8 cellular contexts compared by ENCODE assay signal in the genomic region with DNA sequence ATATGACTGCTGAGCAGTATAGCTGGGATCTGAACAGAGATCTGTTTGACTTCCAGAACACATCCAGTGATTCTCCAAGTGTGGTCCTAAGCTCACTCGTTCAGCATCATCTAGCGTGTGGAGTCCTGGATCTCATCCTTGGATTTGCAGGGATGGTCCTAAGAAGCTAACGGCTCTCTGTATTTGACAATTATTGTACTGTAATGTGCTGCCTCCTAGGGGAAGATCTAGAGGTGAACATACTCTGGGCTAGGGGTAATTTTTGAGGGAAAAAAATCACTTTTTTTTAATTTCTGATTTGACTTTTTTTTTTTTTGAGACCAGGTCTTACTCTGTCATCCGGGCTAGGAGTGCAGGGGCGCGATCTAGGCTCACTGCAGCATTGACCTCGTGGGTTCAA. TPM values are rescaled to one million over a fixed set of nuclear protein-coding genes. Genes with fewer than 3 reads are reported as not detected.
DNase-seq lines count a peak whose midpoint lies in the region; ATAC-seq and TF ChIP-seq lines count a peak whose summit lies in the region.

No MANE protein-coding gene starts in this region.

- H3K4me3 ChIP-seq in gastroesophageal sphincter, result no peak overlapping the region

- no peaks in the 10 kb centered on the region for H3K27me3 ChIP-seq in gastroesophageal sphincter

- in situ Hi-C loops in KBM-7 (cut with MboI; ENCODE audit: low pct_unique_long_range_greater_than_20kb, low sequenced_read_pairs), result no loop called here

- TF ChIP-seq CTCF in VCaP (conservative IDR thresholded peaks at IDR 0.05) (peak; percentile 79), gastroesophageal sphincter (IDR thresholded peaks at IDR 0.05) (peak in 3 of 4 experiments; percentile 10 to 35 (median 20))

- no peak for TF ChIP-seq POLR2A in gastroesophageal sphincter (IDR thresholded peaks at IDR 0.05)

- no peak for ATAC-seq in gastroesophageal sphincter
- no peak for ATAC-seq in GM21825 (IDR thresholded peaks at IDR 0.05; ENCODE audit: unreplicated experiment)

- H3K36me3 ChIP-seq in gastroesophageal sphincter, result no peaks in the 10 kb centered on the region

- H3K9me3 ChIP-seq in gastroesophageal sphincter, result no peaks in the 10 kb centered on the region

- H3K27ac ChIP-seq in VCaP, result no peak overlapping the region
- no peak overlapping the region for H3K27ac ChIP-seq in gastroesophageal sphincter

- DNase-seq in NCI-H2029 treated with DMSO at 0.1 percent for 48 hours (lab: John Stamatoyannopoulos, UW) (peak; percentile 21), NCI-H2029 (lab: John Stamatoyannopoulos, UW) (no peak), KBM-7 (peak; percentile 57), stromal cell of bone marrow (ENCODE audit: low read depth) (peak; percentile 38), LoVo (ENCODE audit: low spot score) (no peak)

- peaks cover 0 to 24% (median 4%) of the 10 kb centered on the region in 3 donors for H3K4me1 ChIP-seq in gastroesophageal sphincter

- WGBS in gastroesophageal sphincter (ENCODE audit: low coverage in 1 of 2), 2 donors, result 31 to 68% methylated on average over 3 to 6 of the region's 7 CpGs

- no peak for TF ChIP-seq EP300 in gastroesophageal sphincter (IDR thresholded peaks at IDR 0.05)

RNA-seq across cellular contexts. Expression of a gene that starts 1.5 kb away (rescaled TPM):
- 10 to 100 TPM in 1 of 4 donors, 1 to 10 TPM in 3; 7.9 to 14.5 (median 8.6) TPM for total RNA-seq in gastroesophageal sphincter

RNA-seq across cellular contexts. Expression of a gene that starts 17.4 kb away (rescaled TPM):
- total RNA-seq in gastroesophageal sphincter, result under 1 TPM in 1 of 4 donors, not detected in 3; 0.05 TPM

RNA-seq across cellular contexts. Expression of a gene that starts 38.4 kb away (rescaled TPM):
- 1 to 10 TPM; 2.4 to 5.1 (median 3.8) TPM for total RNA-seq in gastroesophageal sphincter

RNA-seq across cellular contexts. Expression of a gene that starts 38.5 kb away (rescaled TPM):
- total RNA-seq in gastroesophageal sphincter, result 10 to 100 TPM; 21.8 to 30.2 (median 24.2) TPM

Comparison
In these comparisons a context has a peak if more than half of its experiments do, and no peak if none do; other contexts are left out.
1. DNase-seq: peak in NCI-H2029 treated with DMSO at 0.1 percent for 48 hours (single experiment), KBM-7 (single experiment) and stromal cell of bone marrow (single experiment); none in NCI-H2029 (single experiment) and LoVo (single experiment).